ENCODE assay signal across 8 cellular contexts in the genomic region with DNA sequence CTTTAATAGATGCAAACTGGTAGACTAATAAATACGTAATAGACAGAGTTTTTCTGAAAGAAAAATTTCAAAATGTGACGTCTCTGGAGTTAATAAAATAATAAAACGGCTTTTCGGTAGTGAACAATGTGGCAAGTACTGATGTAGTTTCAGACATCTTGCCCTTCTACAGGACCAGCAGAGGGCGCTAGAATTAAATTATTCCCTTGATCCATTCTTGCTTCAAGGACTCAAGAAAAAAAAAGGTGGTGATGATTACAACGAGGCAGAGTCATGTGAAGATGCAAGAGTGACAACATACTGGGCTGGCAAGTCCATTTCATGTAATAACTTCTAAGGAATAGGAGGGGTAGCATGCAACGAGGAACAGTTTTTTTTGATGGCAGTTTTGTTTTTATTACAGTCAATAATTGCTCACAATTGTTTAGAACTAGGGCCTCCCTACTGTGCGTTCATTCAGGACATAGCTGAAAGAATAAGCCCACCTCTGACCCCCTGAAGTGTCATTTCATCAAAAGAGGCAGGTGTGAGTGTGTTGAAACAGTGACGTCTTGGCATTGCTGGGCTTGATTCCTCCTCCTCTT.
DNase-seq lines count a peak whose midpoint lies in the region; ATAC-seq lines count a peak whose summit lies in the region.

No MANE protein-coding gene starts in this region.

- no peak overlapping the region for H3K4me3 Mint-ChIP-seq in activated naive CD8-positive, alpha-beta T cell treated with anti-CD3 and anti-CD28 coated beads, Interleukin-2, amount 50 U/mL, for 24 hours
- no peak overlapping the region for H3K4me3 Mint-ChIP-seq in activated naive CD8-positive, alpha-beta T cell treated with anti-CD3 and anti-CD28 coated beads for 36 hours

- peaks cover 10% of the 10 kb centered on the region for H3K27me3 Mint-ChIP-seq in activated naive CD8-positive, alpha-beta T cell treated with anti-CD3 and anti-CD28 coated beads, Interleukin-2, amount 50 U/mL, for 24 hours
- H3K27me3 Mint-ChIP-seq in activated naive CD8-positive, alpha-beta T cell treated with anti-CD3 and anti-CD28 coated beads for 36 hours: peaks cover 18% of the 10 kb centered on the region

- no peak overlapping the region for H3K27ac Mint-ChIP-seq in activated naive CD8-positive, alpha-beta T cell treated with anti-CD3 and anti-CD28 coated beads, Interleukin-2, amount 50 U/mL, for 24 hours
- no peak overlapping the region for H3K27ac Mint-ChIP-seq in activated naive CD8-positive, alpha-beta T cell treated with anti-CD3 and anti-CD28 coated beads for 36 hours

- DNase-seq in activated naive CD8-positive, alpha-beta T cell treated with anti-CD3 and anti-CD28 coated beads, Interleukin-2, amount 50 U/mL, for 24 hours: peak; percentile 32
- no peak for DNase-seq in activated naive CD8-positive, alpha-beta T cell treated with anti-CD3 and anti-CD28 coated beads for 36 hours
- DNase-seq in MV-4-11 (lab: John Stamatoyannopoulos, UW) (peak; percentile 72), RKO (ENCODE audit: low spot score) (peak; percentile 80), epidermal melanocyte (ENCODE audit: insufficient read length, low spot score) (peak; percentile 37), midbrain (lab: John Stamatoyannopoulos, UW) (peak; percentile 80), ureter (ENCODE audit: low spot score) (no peak)
- DNase-seq in activated CD8-positive, alpha-beta memory T cell treated with anti-CD3 and anti-CD28 coated beads, Interleukin-2, amount 50 U/mL, for 4 hours: no peak

- H3K9me3 Mint-ChIP-seq in activated naive CD8-positive, alpha-beta T cell treated with anti-CD3 and anti-CD28 coated beads, Interleukin-2, amount 50 U/mL, for 24 hours: no peaks in the 10 kb centered on the region
- H3K9me3 Mint-ChIP-seq in activated naive CD8-positive, alpha-beta T cell treated with anti-CD3 and anti-CD28 coated beads for 36 hours: peaks cover 2% of the 10 kb centered on the region

- H3K36me3 Mint-ChIP-seq in activated naive CD8-positive, alpha-beta T cell treated with anti-CD3 and anti-CD28 coated beads, Interleukin-2, amount 50 U/mL, for 24 hours (ENCODE audit: low read depth): no peaks in the 10 kb centered on the region
- H3K36me3 Mint-ChIP-seq in activated naive CD8-positive, alpha-beta T cell treated with anti-CD3 and anti-CD28 coated beads for 36 hours: no peaks in the 10 kb centered on the region

- ATAC-seq in activated naive CD8-positive, alpha-beta T cell treated with anti-CD3 and anti-CD28 coated beads, Interleukin-2, amount 50 U/mL, for 24 hours: no peak

- H3K4me1 Mint-ChIP-seq in activated naive CD8-positive, alpha-beta T cell treated with anti-CD3 and anti-CD28 coated beads, Interleukin-2, amount 50 U/mL, for 24 hours: no peaks in the 10 kb centered on the region
- H3K4me1 Mint-ChIP-seq in activated naive CD8-positive, alpha-beta T cell treated with anti-CD3 and anti-CD28 coated beads for 36 hours: no peaks in the 10 kb centered on the region

Comparison
In these comparisons a context has a peak if more than half of its experiments do, and no peak if none do; other contexts are left out.
1. DNase-seq: peak in activated naive CD8-positive, alpha-beta T cell treated with anti-CD3 and anti-CD28 coated beads, Interleukin-2, amount 50 U/mL, for 24 hours (single experiment), MV-4-11 (single experiment), RKO (single experiment), epidermal melanocyte (single experiment) and midbrain (single experiment); none in activated naive CD8-positive, alpha-beta T cell treated with anti-CD3 and anti-CD28 coated beads for 36 hours (single experiment), ureter (single experiment) and activated CD8-positive, alpha-beta memory T cell treated with anti-CD3 and anti-CD28 coated beads, Interleukin-2, amount 50 U/mL, for 4 hours (single experiment).